Comparison of ENCODE assay signal across 20 cellular contexts in the genomic region with DNA sequence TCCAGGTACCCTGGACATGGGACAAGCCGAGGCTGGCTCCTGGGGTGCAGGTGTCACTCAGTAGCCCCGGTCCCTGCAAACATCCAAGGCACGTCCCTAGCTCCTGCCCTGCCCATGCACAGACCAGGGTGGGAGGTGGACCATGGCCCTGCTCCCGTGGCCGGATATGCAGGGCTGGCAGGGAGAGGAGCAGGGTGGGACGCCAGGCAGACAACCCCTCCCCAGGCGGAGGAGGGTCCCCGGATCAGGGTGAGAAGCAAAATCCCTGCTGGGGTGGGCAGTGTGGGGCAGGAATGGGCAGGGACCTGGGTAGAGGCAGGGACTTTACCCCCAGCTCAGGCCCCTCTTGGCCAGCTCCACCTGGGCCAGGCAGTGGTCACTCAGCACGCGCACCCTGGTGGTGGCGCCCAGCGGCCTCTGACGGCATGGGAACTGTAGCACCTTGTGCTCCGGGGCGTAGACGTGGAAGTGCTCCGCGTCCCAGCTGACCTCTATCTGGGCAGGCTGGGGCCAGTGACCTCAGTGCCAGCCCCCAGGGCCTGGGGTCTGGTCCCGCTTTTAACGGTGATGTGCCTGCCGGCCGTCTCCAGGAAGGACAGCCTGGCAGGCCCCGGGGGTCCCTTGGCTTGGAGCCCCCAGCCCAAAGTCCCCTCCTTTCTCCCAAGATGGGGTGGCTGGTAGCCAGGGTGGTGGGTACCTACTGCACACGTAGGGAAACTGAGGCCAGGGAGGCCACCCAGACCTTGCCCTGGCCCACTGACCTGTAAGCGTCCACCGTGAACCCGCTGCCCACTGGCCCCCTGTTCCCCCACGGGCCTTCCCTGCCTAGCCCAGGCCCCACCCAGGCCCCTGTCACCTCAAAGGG. TPM values are rescaled to one million over a fixed set of nuclear protein-coding genes. Genes with fewer than 3 reads are reported as not detected.
"Had no signal": no experiment of that assay in that cellular context is flagged by ENCODE, and none has a peak within 500 bp of the region (broad histone marks: within the 10 kb centered on the region; RNA-seq: fewer than 3 reads in every experiment).

No MANE protein-coding gene starts in this region.

- H3K9me3 ChIP-seq: mucosa of descending colon, upper lobe of left lung had no signal

- H3K4me3 ChIP-seq: mucosa of descending colon, upper lobe of left lung had no signal

- ATAC-seq: activated CD4-positive, CD25-positive, alpha-beta regulatory T cell treated with anti-CD3 and anti-CD28 coated beads, Interleukin-2, amount 50 U/mL, for 24 hours; activated naive CD4-positive, alpha-beta T cell treated with anti-CD3 and anti-CD28 coated beads, Interleukin-2, amount 50 U/mL, for 72 hours; mucosa of descending colon; naive thymus-derived CD8-positive, alpha-beta T cell had no signal

- H3K27ac ChIP-seq: brain microvascular endothelial cell, upper lobe of left lung had no signal

- DNase-seq: activated CD4-positive, alpha-beta T cell treated with anti-CD3 and anti-CD28 coated beads, Interleukin-2, amount 50 U/mL, for 4 hours; activated effector memory CD4-positive, alpha-beta T cell treated with Interleukin-2 at 50 U/mL for 16 hours; activated T-cell treated with anti-CD3 and anti-CD28 coated beads, Interleukin-2, amount 50 U/mL, for 1 hour; amniotic stem cell; brain microvascular endothelial cell; cerebellar nuclear complex; dermis blood vessel endothelial cell; immature natural killer cell; mammary epithelial cell; naive thymus-derived CD8-positive, alpha-beta T cell; stimulated activated CD4-positive, alpha-beta T cell treated with anti-CD3 and anti-CD28 coated beads, Interleukin-12 subunit alpha, Interleukin-12 subunit beta, amount 100 ng/mL, for 4 hours; stimulated activated CD4-positive, alpha-beta T cell treated with anti-CD3 and anti-CD28 coated beads, Interleukin-2, amount 100 ng/mL, for 48 hours; stimulated activated naive CD4-positive, alpha-beta T cell treated with Interleukin-2 at 50 U/mL for 16 hours had no signal

- H3K36me3 ChIP-seq: brain microvascular endothelial cell, upper lobe of left lung had no signal

- H3K27me3 ChIP-seq: upper lobe of left lung had no signal

RNA-seq across cellular contexts. Expression of a gene that starts 1.2 kb away (rescaled TPM):
- total RNA-seq: activated naive CD4-positive, alpha-beta T cell treated with anti-CD3 and anti-CD28 coated beads, Interleukin-2, amount 50 U/mL, for 72 hours; dermis blood vessel endothelial cell; mammary epithelial cell; mucosa of descending colon; naive thymus-derived CD8-positive, alpha-beta T cell; T-helper 2 cell treated with Interferon-gamma antibody and Interleukin-4, amounts not matched to agents 100 ng/mL and 5 ng/mL, for 36 hours; temporal lobe; upper lobe of left lung had no signal
- polyA plus RNA-seq: esophagus; immature natural killer cell; mammary epithelial cell; naive thymus-derived CD8-positive, alpha-beta T cell had no signal
